ENCODE assay signal across 1 cellular context in the genomic region with DNA sequence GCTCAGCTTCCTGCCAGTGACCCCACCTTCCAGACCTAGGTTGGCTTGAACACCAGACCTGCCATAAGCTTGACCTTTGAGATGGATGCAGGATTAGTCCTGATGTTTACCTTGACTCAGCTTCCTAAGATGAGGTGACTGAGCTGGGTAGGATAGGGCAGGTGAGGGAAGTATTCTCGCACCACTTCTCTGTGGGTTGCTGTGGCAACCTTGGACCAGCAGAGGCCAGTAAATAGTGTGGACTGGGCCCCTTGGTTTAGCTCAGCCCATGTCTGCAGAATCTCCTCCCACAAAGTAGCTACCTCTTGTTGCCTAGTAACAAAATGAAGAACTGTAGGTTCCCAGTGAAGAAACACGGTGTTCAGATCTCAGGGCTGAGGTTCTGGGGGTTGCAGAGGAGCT.
TF ChIP-seq lines count a peak whose summit lies in the region.

No MANE protein-coding gene starts in this region.

TF ChIP-seq in H1, 55 proteins besides CTCF, POLR2A, EP300 and RAD21:
- TF ChIP-seq USF2 (IDR thresholded peaks at IDR 0.05; ENCODE audit: low read length) (no peak), ATF2 (IDR thresholded peaks at IDR 0.05; ENCODE audit: low read length) (no peak), CREB1 (IDR thresholded peaks at IDR 0.05) (no peak), SIX5 (IDR thresholded peaks at IDR 0.05; ENCODE audit: low read depth, low read length) (no peak), PHF8 (conservative IDR thresholded peaks at IDR 0.05; ENCODE audit: low read depth, low read length) (no peak), TEAD4 (IDR thresholded peaks at IDR 0.05; ENCODE audit: low read depth, low read length) (no peak), MAFK (IDR thresholded peaks at IDR 0.05; ENCODE audit: low read depth, low read length) (no peak)
